ENCODE assay signal across 1 cellular context in genomic region chr1:23149110-23149509, GRCh38.
TF ChIP-seq lines count a peak whose summit lies in the region.

No MANE protein-coding gene starts in this region.

TF ChIP-seq in HepG2, 621 proteins besides CTCF, POLR2A, EP300 and RAD21 (continued from another document and continues in another):
- TF ChIP-seq, protein P1, sequence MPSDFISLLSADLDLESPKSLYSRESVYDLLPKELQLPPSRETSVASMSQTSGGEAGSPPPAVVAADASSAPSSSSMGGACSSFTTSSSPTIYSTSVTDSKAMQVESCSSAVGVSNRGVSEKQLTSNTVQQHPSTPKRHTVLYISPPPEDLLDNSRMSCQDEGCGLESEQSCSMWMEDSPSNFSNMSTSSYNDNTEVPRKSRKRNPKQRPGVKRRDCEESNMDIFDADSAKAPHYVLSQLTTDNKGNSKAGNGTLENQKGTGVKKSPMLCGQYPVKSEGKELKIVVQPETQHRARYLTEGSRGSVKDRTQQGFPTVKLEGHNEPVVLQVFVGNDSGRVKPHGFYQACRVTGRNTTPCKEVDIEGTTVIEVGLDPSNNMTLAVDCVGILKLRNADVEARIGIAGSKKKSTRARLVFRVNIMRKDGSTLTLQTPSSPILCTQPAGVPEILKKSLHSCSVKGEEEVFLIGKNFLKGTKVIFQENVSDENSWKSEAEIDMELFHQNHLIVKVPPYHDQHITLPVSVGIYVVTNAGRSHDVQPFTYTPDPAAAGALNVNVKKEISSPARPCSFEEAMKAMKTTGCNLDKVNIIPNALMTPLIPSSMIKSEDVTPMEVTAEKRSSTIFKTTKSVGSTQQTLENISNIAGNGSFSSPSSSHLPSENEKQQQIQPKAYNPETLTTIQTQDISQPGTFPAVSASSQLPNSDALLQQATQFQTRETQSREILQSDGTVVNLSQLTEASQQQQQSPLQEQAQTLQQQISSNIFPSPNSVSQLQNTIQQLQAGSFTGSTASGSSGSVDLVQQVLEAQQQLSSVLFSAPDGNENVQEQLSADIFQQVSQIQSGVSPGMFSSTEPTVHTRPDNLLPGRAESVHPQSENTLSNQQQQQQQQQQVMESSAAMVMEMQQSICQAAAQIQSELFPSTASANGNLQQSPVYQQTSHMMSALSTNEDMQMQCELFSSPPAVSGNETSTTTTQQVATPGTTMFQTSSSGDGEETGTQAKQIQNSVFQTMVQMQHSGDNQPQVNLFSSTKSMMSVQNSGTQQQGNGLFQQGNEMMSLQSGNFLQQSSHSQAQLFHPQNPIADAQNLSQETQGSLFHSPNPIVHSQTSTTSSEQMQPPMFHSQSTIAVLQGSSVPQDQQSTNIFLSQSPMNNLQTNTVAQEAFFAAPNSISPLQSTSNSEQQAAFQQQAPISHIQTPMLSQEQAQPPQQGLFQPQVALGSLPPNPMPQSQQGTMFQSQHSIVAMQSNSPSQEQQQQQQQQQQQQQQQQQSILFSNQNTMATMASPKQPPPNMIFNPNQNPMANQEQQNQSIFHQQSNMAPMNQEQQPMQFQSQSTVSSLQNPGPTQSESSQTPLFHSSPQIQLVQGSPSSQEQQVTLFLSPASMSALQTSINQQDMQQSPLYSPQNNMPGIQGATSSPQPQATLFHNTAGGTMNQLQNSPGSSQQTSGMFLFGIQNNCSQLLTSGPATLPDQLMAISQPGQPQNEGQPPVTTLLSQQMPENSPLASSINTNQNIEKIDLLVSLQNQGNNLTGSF (CRISPR knock-in tag; IDR thresholded peaks at IDR 0.05): no peak
- no peak for TF ChIP-seq MLLT10 (CRISPR knock-in tag; IDR thresholded peaks at IDR 0.05)
- no peak for TF ChIP-seq ZNF800 (CRISPR knock-in tag; IDR thresholded peaks at IDR 0.05)
- TF ChIP-seq SRSF9 (IDR thresholded peaks at IDR 0.05; ENCODE audit: borderline replicate concordance, insufficient read depth, low read depth, low read length, poor library complexity, severe bottlenecking): no peak
- no peak for TF ChIP-seq ZMAT3 (CRISPR knock-in tag; conservative IDR thresholded peaks at IDR 0.05)
- TF ChIP-seq, protein P2, sequence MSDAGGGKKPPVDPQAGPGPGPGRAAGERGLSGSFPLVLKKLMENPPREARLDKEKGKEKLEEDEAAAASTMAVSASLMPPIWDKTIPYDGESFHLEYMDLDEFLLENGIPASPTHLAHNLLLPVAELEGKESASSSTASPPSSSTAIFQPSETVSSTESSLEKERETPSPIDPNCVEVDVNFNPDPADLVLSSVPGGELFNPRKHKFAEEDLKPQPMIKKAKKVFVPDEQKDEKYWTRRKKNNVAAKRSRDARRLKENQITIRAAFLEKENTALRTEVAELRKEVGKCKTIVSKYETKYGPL (CRISPR knock-in tag; IDR thresholded peaks at IDR 0.05): no peak
- TF ChIP-seq, protein P3, sequence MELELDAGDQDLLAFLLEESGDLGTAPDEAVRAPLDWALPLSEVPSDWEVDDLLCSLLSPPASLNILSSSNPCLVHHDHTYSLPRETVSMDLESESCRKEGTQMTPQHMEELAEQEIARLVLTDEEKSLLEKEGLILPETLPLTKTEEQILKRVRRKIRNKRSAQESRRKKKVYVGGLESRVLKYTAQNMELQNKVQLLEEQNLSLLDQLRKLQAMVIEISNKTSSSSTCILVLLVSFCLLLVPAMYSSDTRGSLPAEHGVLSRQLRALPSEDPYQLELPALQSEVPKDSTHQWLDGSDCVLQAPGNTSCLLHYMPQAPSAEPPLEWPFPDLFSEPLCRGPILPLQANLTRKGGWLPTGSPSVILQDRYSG (CRISPR knock-in tag; IDR thresholded peaks at IDR 0.05): no peak
- no peak for TF ChIP-seq ZNF646 (CRISPR knock-in tag; IDR thresholded peaks at IDR 0.05)
- TF ChIP-seq, protein P4, sequence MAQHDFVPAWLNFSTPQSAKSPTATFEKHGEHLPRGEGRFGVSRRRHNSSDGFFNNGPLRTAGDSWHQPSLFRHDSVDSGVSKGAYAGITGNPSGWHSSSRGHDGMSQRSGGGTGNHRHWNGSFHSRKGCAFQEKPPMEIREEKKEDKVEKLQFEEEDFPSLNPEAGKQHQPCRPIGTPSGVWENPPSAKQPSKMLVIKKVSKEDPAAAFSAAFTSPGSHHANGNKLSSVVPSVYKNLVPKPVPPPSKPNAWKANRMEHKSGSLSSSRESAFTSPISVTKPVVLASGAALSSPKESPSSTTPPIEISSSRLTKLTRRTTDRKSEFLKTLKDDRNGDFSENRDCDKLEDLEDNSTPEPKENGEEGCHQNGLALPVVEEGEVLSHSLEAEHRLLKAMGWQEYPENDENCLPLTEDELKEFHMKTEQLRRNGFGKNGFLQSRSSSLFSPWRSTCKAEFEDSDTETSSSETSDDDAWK (CRISPR knock-in tag; IDR thresholded peaks at IDR 0.05): no peak
- TF ChIP-seq ZHX1 (CRISPR knock-in tag; IDR thresholded peaks at IDR 0.05; ENCODE audit: low read depth): no peak
- no peak for TF ChIP-seq CEBPB (IDR thresholded peaks at IDR 0.05; ENCODE audit: borderline replicate concordance, low read depth, low read length)
- TF ChIP-seq, protein P5, sequence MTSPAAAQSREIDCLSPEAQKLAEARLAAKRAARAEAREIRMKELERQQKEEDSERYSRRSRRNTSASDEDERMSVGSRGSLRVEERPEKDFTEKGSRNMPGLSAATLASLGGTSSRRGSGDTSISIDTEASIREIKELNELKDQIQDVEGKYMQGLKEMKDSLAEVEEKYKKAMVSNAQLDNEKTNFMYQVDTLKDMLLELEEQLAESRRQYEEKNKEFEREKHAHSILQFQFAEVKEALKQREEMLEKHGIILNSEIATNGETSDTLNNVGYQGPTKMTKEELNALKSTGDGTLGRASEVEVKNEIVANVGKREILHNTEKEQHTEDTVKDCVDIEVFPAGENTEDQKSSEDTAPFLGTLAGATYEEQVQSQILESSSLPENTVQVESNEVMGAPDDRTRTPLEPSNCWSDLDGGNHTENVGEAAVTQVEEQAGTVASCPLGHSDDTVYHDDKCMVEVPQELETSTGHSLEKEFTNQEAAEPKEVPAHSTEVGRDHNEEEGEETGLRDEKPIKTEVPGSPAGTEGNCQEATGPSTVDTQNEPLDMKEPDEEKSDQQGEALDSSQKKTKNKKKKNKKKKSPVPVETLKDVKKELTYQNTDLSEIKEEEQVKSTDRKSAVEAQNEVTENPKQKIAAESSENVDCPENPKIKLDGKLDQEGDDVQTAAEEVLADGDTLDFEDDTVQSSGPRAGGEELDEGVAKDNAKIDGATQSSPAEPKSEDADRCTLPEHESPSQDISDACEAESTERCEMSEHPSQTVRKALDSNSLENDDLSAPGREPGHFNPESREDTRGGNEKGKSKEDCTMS (CRISPR knock-in tag; conservative IDR thresholded peaks at IDR 0.05): no peak
- no peak for TF ChIP-seq MIER3 (CRISPR knock-in tag; IDR thresholded peaks at IDR 0.05; ENCODE audit: borderline replicate concordance)
- TF ChIP-seq SIX4 (CRISPR knock-in tag; IDR thresholded peaks at IDR 0.05): no peak
- TF ChIP-seq ZNF776 (CRISPR knock-in tag; IDR thresholded peaks at IDR 0.05): no peak
- no peak for TF ChIP-seq KDM6A (CRISPR knock-in tag; IDR thresholded peaks at IDR 0.05; ENCODE audit: low read depth)
- TF ChIP-seq TSC22D2 (CRISPR knock-in tag; IDR thresholded peaks at IDR 0.05; ENCODE audit: borderline replicate concordance): no peak
- TF ChIP-seq ZNF614 (CRISPR knock-in tag; IDR thresholded peaks at IDR 0.05; ENCODE audit: borderline replicate concordance): peak; percentile 49; the same call in 1 of the 2 replicates
- no peak for TF ChIP-seq BORCS8-MEF2B (CRISPR knock-in tag; IDR thresholded peaks at IDR 0.05)
- TF ChIP-seq RARA (CRISPR knock-in tag; IDR thresholded peaks at IDR 0.05): 0 out of 2 replicates have a peak, but pooled peaks have one; percentile 42
- no peak for TF ChIP-seq ADNP (CRISPR knock-in tag; IDR thresholded peaks at IDR 0.05)
- no peak for TF ChIP-seq JUN (CRISPR knock-in tag; IDR thresholded peaks at IDR 0.05)
- TF ChIP-seq ZBTB2 (CRISPR knock-in tag; IDR thresholded peaks at IDR 0.05; ENCODE audit: low read depth): no peak
- no peak for TF ChIP-seq SP2 (CRISPR knock-in tag; IDR thresholded peaks at IDR 0.05)
- TF ChIP-seq SETDB1 (CRISPR knock-in tag; IDR thresholded peaks at IDR 0.05; ENCODE audit: borderline replicate concordance): no peak
- TF ChIP-seq TEAD3 (CRISPR knock-in tag; optimal IDR thresholded peaks at IDR 0.05; ENCODE audit: borderline replicate concordance): no peak
- TF ChIP-seq FLYWCH1 (CRISPR knock-in tag; IDR thresholded peaks at IDR 0.05): no peak
- TF ChIP-seq ZNF772 (CRISPR knock-in tag; IDR thresholded peaks at IDR 0.05): 0 out of 2 replicates have a peak, but pooled peaks have one; percentile 32
- TF ChIP-seq NFE2 (CRISPR knock-in tag; IDR thresholded peaks at IDR 0.05): no peak
- no peak for TF ChIP-seq MXD3 (CRISPR knock-in tag; IDR thresholded peaks at IDR 0.05)
- TF ChIP-seq PHF20 (CRISPR knock-in tag; IDR thresholded peaks at IDR 0.05): no peak
